In the genomic region with DNA sequence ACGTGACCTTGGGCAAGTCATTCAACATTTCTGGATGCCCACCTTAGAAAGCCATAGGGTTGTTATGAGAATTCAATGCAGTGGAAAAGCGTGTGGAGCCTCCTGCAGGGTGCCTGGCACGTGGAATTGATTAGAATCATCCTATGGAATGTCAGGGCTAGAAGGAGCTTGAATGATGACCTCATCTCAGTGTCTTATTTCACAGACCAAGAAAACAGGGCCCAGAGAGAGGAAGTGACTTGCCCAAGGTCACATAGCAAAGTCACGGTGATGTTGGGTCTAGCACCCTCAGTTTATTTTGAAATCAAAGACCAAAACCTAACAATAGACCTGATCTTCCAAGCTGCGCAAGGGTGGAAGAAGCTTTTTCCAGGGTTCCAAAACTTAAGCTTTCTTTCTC, we compare ENCODE assay signal across 20 cellular contexts. TPM values are rescaled to one million over a fixed set of nuclear protein-coding genes. Genes with fewer than 3 reads are reported as not detected.
DNase-seq lines count a peak whose midpoint lies in the region; ATAC-seq and TF ChIP-seq lines count a peak whose summit lies in the region.
"Had no signal": no experiment of that assay in that cellular context is flagged by ENCODE, and none has a peak within 500 bp of the region (broad histone marks: within the 10 kb centered on the region; RNA-seq: fewer than 3 reads in every experiment).

No MANE protein-coding gene starts in this region.

- TF ChIP-seq EP300 in Ishikawa (IDR thresholded peaks at IDR 0.05; ENCODE audit: borderline replicate concordance) = no peak

- H3K79me2 ChIP-seq in mammary epithelial cell (ENCODE audit: insufficient read depth, low read length) = no peaks in the 10 kb centered on the region

- H3K9ac ChIP-seq in mammary epithelial cell (ENCODE audit: insufficient read depth, low read length) = no peak overlapping the region

- intact Hi-C loops in mammary epithelial cell (cut with micrococcal nuclease) (no loop called here), CD14-positive monocyte (cut with micrococcal nuclease) (no loop called here)

- H4K20me1 ChIP-seq in mammary epithelial cell (ENCODE audit: insufficient read depth, low read length) = no peaks in the 10 kb centered on the region

- no peak overlapping the region for H3K4me3 ChIP-seq in mammary epithelial cell (replicated peaks in 1 of 3; ENCODE audit: insufficient read depth in 1 of 3, low read depth in 2 of 3, low read length in 3 of 3)
- H3K4me3 ChIP-seq: ascending aorta, hepatocyte had no signal

- TF ChIP-seq CTCF in mammary epithelial cell (conservative IDR thresholded peaks at IDR 0.05 in 1 of 2, IDR thresholded peaks at IDR 0.05 in 1 of 2; ENCODE audit: extremely low read depth in 1 of 2, insufficient read depth in 1 of 2, low read depth in 1 of 2, low read length in 2 of 2) = peak in 1 of 2 donors; percentile 28
- TF ChIP-seq CTCF in CD14-positive monocyte (IDR thresholded peaks at IDR 0.05) = no peak

- H3K27ac Mint-ChIP-seq in CD14-positive monocyte = no peak overlapping the region
- H3K27ac Mint-ChIP-seq: activated CD8-positive, alpha-beta memory T cell treated with anti-CD3 and anti-CD28 coated beads, Interleukin-2, amount 10 ng/mL, durations not matched to agents 7 days and 5 days; T-helper 2 cell treated with Interferon-gamma antibody and Interleukin-4, amounts not matched to agents 5 μg/mL and 100 μg/mL, for 36 hours had no signal

- no peak overlapping the region for H3K4me3 Mint-ChIP-seq in CD14-positive monocyte
- H3K4me3 Mint-ChIP-seq: activated CD8-positive, alpha-beta memory T cell treated with anti-CD3 and anti-CD28 coated beads, Interleukin-2, amount 10 ng/mL, durations not matched to agents 7 days and 5 days; T-helper 2 cell treated with Interferon-gamma antibody and Interleukin-4, amounts not matched to agents 5 μg/mL and 100 μg/mL, for 36 hours had no signal

- peaks cover 17% of the 10 kb centered on the region for H3K4me1 ChIP-seq in mammary epithelial cell (ENCODE audit: insufficient read depth, low read length)

- 38% methylated on average over 5 of the region's 5 CpGs for WGBS in mammary epithelial cell (ENCODE audit: low coverage, missing lambda C conversion rate)

- no peaks in the 10 kb centered on the region for H3K27me3 ChIP-seq in mammary epithelial cell (ENCODE audit: insufficient read depth, low read length)
- H3K27me3 ChIP-seq: ascending aorta had no signal

- DNase-seq in EL (peak; percentile 29), mammary epithelial cell (peak; percentile 63), iris pigment epithelial cell (ENCODE audit: low read depth) (peak; percentile 78), NCI-H526 (lab: John Stamatoyannopoulos, UW) (no peak), CD14-positive monocyte (ENCODE audit: low spot score) (no peak)
- no peak for DNase-seq in activated CD4-positive, alpha-beta T cell treated with anti-CD3 and anti-CD28 coated beads, Interleukin-2, amount 50 U/mL, for 48 hours
- DNase-seq: activated CD8-positive, alpha-beta memory T cell treated with anti-CD3 and anti-CD28 coated beads, Interleukin-2, amount 10 ng/mL, durations not matched to agents 7 days and 5 days; cortex of kidney; left cardiac atrium; NCI-H1417; NCI-H345; Right ventricle myocardium superior had no signal

- CTCF ChIA-PET in mammary epithelial cell (lab: Charles Lee; ENCODE audit: low non-redundant PET) = interaction anchor here (0.6 kb wide), 1 partner anchor 64 kb away, joined by 5 read pairs; no protein-coding TSS in a partner anchor

- no peak for TF ChIP-seq RAD21 in Ishikawa (IDR thresholded peaks at IDR 0.05; ENCODE audit: low read depth)

- in situ Hi-C loops in mammary epithelial cell (cut with MboI; ENCODE audit: low sequenced_read_pairs in 2 of 2) = loop anchor here (5.0 to 10.0 kb wide), 2 partner anchors 71 to 74 kb away; no protein-coding TSS in a partner anchor

- no peak overlapping the region for H3K4me2 ChIP-seq in mammary epithelial cell (ENCODE audit: insufficient read depth, low read depth, low read length)
- H3K4me2 ChIP-seq: hepatocyte had no signal

- H2AFZ ChIP-seq in mammary epithelial cell (ENCODE audit: low read depth, low read length) = no peak overlapping the region
- H2AFZ ChIP-seq: hepatocyte had no signal

- H3K9me3 ChIP-seq in mammary epithelial cell (replicated peaks; ENCODE audit: insufficient read depth, low read length) = no peaks in the 10 kb centered on the region
- H3K9me3 ChIP-seq: ascending aorta had no signal

- ATAC-seq in HG02623 (IDR thresholded peaks at IDR 0.05; ENCODE audit: unreplicated experiment) = no peak
- ATAC-seq: activated CD4-positive, CD25-positive, alpha-beta regulatory T cell treated with anti-CD3 and anti-CD28 coated beads, Interleukin-2, amount 50 U/mL, for 24 hours; activated CD8-positive, alpha-beta memory T cell treated with anti-CD3 and anti-CD28 coated beads, Interleukin-2, amount 10 ng/mL, durations not matched to agents 7 days and 5 days; left cardiac atrium had no signal

- H3K27ac ChIP-seq in mammary epithelial cell (ENCODE audit: insufficient read depth, low read depth, low read length) = no peak overlapping the region
- H3K27ac ChIP-seq: epithelial cell of prostate, hepatocyte had no signal

- dilution Hi-C loops in mammary epithelial cell (cut with HindIII; ENCODE audit: low sequenced_read_pairs) = no loop called here

- H3K36me3 Mint-ChIP-seq in CD14-positive monocyte = peaks cover 0 to 1% of the 10 kb centered on the region in 2 donors
- H3K36me3 Mint-ChIP-seq: activated CD8-positive, alpha-beta memory T cell treated with anti-CD3 and anti-CD28 coated beads, Interleukin-2, amount 10 ng/mL, durations not matched to agents 7 days and 5 days had no signal

- no peaks in the 10 kb centered on the region for H3K4me1 Mint-ChIP-seq in CD14-positive monocyte

- peaks cover 52 to 62% (median 59%) of the 10 kb centered on the region in 3 donors for H3K27me3 Mint-ChIP-seq in CD14-positive monocyte (ENCODE audit: low read depth in 3 of 3)

- H3K36me3 ChIP-seq in mammary epithelial cell (ENCODE audit: insufficient read depth, low read length) = no peaks in the 10 kb centered on the region
- H3K36me3 ChIP-seq: ascending aorta had no signal

- BruUV-seq in mammary epithelial cell (replicated peaks; lab: Mats Ljungman, UMichigan) = no TSS peak

- H3K9me3 Mint-ChIP-seq in CD14-positive monocyte = peaks cover 0 to 4% (median 0%) of the 10 kb centered on the region in 7 donors
- H3K9me3 Mint-ChIP-seq: T-helper 2 cell treated with Interferon-gamma antibody and Interleukin-4, amounts not matched to agents 5 μg/mL and 100 μg/mL, for 36 hours had no signal

TF ChIP-seq in Ishikawa, 13 proteins besides CTCF, POLR2A, EP300 and RAD21:
- TF ChIP-seq, protein P1, sequence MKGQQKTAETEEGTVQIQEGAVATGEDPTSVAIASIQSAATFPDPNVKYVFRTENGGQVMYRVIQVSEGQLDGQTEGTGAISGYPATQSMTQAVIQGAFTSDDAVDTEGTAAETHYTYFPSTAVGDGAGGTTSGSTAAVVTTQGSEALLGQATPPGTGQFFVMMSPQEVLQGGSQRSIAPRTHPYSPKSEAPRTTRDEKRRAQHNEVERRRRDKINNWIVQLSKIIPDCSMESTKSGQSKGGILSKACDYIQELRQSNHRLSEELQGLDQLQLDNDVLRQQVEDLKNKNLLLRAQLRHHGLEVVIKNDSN (IDR thresholded peaks at IDR 0.05) = 0 out of 2 replicates have a peak, but pooled peaks have one; percentile 35
- TF ChIP-seq CEBPB (IDR thresholded peaks at IDR 0.05) (no peak), TCF12 (IDR thresholded peaks at IDR 0.05; ENCODE audit: low read depth) (no peak), MAX (IDR thresholded peaks at IDR 0.05) (0 out of 2 replicates have a peak, but pooled peaks have one; percentile 8), CREB1 (IDR thresholded peaks at IDR 0.05; ENCODE audit: low read depth) (no peak)

RNA-seq across cellular contexts. Expression of gene TRABD2B, which starts 6.0 kb away (rescaled TPM):
- 1 to 10 TPM; 1.2 TPM for total RNA-seq in mammary epithelial cell
- 0.16 TPM for polyA plus RNA-seq in mammary epithelial cell
- 0.62 TPM for polyA minus RNA-seq in mammary epithelial cell
- not detected for polyA plus RNA-seq in CD14-positive monocyte
- total RNA-seq: activated CD8-positive, alpha-beta memory T cell treated with anti-CD3 and anti-CD28 coated beads, Interleukin-2, amount 10 ng/mL, durations not matched to agents 7 days and 5 days; osteocyte had no signal

Comparison
In these comparisons a context has a peak if more than half of its experiments do, and no peak if none do; other contexts are left out.
1. DNase-seq: peak in EL (single experiment), mammary epithelial cell (single experiment) and iris pigment epithelial cell (single experiment); none in NCI-H526 (0 of 2), activated CD4-positive, alpha-beta T cell treated with anti-CD3 and anti-CD28 coated beads, Interleukin-2, amount 50 U/mL, for 48 hours (0 of 2) and CD14-positive monocyte (single experiment).